Comparison of ENCODE assay signal across 1 cellular context in the genomic region with DNA sequence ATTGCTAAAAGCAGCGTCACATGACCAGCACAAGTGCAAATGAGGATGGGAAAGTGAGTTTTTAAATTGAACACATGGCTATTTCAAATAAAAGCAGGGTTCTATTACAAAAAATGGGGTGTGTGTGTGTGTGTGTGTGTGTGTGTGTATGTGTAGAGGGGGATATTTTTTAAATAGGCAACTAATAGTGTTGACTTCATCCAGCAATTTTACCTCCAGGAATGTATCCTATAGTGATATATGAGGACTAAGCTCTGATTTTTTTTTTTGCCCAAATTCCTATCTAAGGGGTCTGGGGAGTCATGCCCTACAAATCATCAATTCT.
TF ChIP-seq lines count a peak whose summit lies in the region.

No MANE protein-coding gene starts in this region.

TF ChIP-seq in SK-N-SH treated with all-trans-retinoic acid at 6 μM for 48 hours, 23 proteins besides CTCF, POLR2A, EP300 and RAD21 (continued from another document):
- TF ChIP-seq, protein P1, sequence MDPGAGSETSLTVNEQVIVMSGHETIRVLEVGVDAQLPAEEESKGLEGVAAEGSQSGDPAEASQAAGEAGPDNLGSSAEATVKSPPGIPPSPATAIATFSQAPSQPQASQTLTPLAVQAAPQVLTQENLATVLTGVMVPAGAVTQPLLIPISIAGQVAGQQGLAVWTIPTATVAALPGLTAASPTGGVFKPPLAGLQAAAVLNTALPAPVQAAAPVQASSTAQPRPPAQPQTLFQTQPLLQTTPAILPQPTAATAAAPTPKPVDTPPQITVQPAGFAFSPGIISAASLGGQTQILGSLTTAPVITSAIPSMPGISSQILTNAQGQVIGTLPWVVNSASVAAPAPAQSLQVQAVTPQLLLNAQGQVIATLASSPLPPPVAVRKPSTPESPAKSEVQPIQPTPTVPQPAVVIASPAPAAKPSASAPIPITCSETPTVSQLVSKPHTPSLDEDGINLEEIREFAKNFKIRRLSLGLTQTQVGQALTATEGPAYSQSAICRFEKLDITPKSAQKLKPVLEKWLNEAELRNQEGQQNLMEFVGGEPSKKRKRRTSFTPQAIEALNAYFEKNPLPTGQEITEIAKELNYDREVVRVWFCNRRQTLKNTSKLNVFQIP (CRISPR knock-in tag; IDR thresholded peaks at IDR 0.05; ENCODE audit: borderline replicate concordance, low read depth): no peak
- TF ChIP-seq ZNF8 (CRISPR knock-in tag; IDR thresholded peaks at IDR 0.05) (no peak), CSDC2 (CRISPR knock-in tag; IDR thresholded peaks at IDR 0.05) (no peak), ISL1 (CRISPR knock-in tag; IDR thresholded peaks at IDR 0.05) (no peak), OSR1 (CRISPR knock-in tag; IDR thresholded peaks at IDR 0.05) (no peak), RARB (CRISPR knock-in tag; IDR thresholded peaks at IDR 0.05) (no peak), ARNTL (CRISPR knock-in tag; IDR thresholded peaks at IDR 0.05; ENCODE audit: borderline replicate concordance, low read depth) (no peak), SNAI2 (CRISPR knock-in tag; IDR thresholded peaks at IDR 0.05) (no peak), ZNF70 (CRISPR knock-in tag; IDR thresholded peaks at IDR 0.05) (no peak), ZC3H10 (CRISPR knock-in tag; IDR thresholded peaks at IDR 0.05) (no peak)
- TF ChIP-seq, protein P2, sequence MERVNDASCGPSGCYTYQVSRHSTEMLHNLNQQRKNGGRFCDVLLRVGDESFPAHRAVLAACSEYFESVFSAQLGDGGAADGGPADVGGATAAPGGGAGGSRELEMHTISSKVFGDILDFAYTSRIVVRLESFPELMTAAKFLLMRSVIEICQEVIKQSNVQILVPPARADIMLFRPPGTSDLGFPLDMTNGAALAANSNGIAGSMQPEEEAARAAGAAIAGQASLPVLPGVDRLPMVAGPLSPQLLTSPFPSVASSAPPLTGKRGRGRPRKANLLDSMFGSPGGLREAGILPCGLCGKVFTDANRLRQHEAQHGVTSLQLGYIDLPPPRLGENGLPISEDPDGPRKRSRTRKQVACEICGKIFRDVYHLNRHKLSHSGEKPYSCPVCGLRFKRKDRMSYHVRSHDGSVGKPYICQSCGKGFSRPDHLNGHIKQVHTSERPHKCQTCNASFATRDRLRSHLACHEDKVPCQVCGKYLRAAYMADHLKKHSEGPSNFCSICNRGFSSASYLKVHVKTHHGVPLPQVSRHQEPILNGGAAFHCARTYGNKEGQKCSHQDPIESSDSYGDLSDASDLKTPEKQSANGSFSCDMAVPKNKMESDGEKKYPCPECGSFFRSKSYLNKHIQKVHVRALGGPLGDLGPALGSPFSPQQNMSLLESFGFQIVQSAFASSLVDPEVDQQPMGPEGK (CRISPR knock-in tag; IDR thresholded peaks at IDR 0.05; ENCODE audit: borderline replicate concordance): no peak
